In genomic region chr15:82262422-82263026, GRCh38 we compare ENCODE assay signal across 8 cellular contexts. TPM values are rescaled to one million over a fixed set of nuclear protein-coding genes. Genes with fewer than 3 reads are reported as not detected.
DNase-seq lines count a peak whose midpoint lies in the region; ATAC-seq and TF ChIP-seq lines count a peak whose summit lies in the region.

Gene EFL1, minus strand, starts transcription at chr15:82262734. Its CDS starts 956 bp downstream, at chr15:82261778.
Gene SAXO2, plus strand, starts transcription at chr15:82262818. Its CDS starts 62 bp downstream, at chr15:82262880.

- intact Hi-C loops in activated CD4-positive, alpha-beta T cell treated with anti-CD3 and anti-CD28 coated beads for 36 hours (cut with DNase I, micrococcal nuclease): loop anchor here (1.0 to 5.0 kb wide), 6 partner anchors 24 to 970 kb away; partner anchors contain the start of genes BTBD1 (in 1 of the 2) and MEX3B (in 1 of the 2)
- intact Hi-C loops in colonic mucosa (cut with DNase I): no loop called here

- peaks cover 8% of the 10 kb centered on the region for H3K36me3 ChIP-seq in colonic mucosa

- H3K27ac Mint-ChIP-seq in activated CD4-positive, alpha-beta T cell treated with anti-CD3 and anti-CD28 coated beads for 36 hours: peak within 1 kb of the TSS; percentile 91

- DNase-seq in AML-193 (lab: John Stamatoyannopoulos, UW) (peak; percentile 87 to 88), NCI-H460 (ENCODE audit: extremely low read depth, low read depth) (peak; percentile 78), colonic mucosa (peak; percentile 97)
- peak; percentile 94 for DNase-seq in activated CD4-positive, alpha-beta T cell treated with anti-CD3 and anti-CD28 coated beads for 36 hours
- peak; percentile 68 to 87 for DNase-seq in stimulated activated CD4-positive, alpha-beta T cell treated with anti-CD3 and anti-CD28 coated beads, Interleukin-1b, Interleukin-23, amount 100 ng/mL, for 4 hours (ENCODE audit: low read depth in 2 of 2)

- no peaks in the 10 kb centered on the region for H3K27me3 Mint-ChIP-seq in activated CD4-positive, alpha-beta T cell treated with anti-CD3 and anti-CD28 coated beads for 36 hours

- H3K27ac ChIP-seq in colonic mucosa (peak within 1 kb of the TSS; percentile 94), layer of hippocampus (ENCODE audit: low read depth, low read length) (peak within 1 kb of the TSS; percentile 32)

- no peak for TF ChIP-seq CTCF in colonic mucosa (IDR thresholded peaks at IDR 0.05)

- peaks cover 33% of the 10 kb centered on the region for H3K4me1 Mint-ChIP-seq in activated CD4-positive, alpha-beta T cell treated with anti-CD3 and anti-CD28 coated beads for 36 hours

- H3K4me3 ChIP-seq in colonic mucosa: peak within 1 kb of the TSS; percentile 82

- peak within 1 kb of the TSS; percentile 70 to 81 for H3K9ac ChIP-seq in colonic mucosa (ENCODE audit: low read depth in 2 of 2, low read length in 2 of 2)

- CTCF ChIA-PET in activated CD4-positive, alpha-beta T cell treated with anti-CD3 and anti-CD28 coated beads for 36 hours (lab: Charles Lee): interaction anchor here (1.1 kb wide), 1 partner anchor 22 kb away, joined by 3 read pairs; no protein-coding TSS in a partner anchor

- POLR2A ChIA-PET in activated CD4-positive, alpha-beta T cell treated with anti-CD3 and anti-CD28 coated beads for 36 hours (lab: Charles Lee): interaction anchor here (1.2 kb wide), 1 partner anchor 939 kb away, joined by 5 read pairs; the partner anchor contains the start of gene STARD5

- ATAC-seq in GM19043 (IDR thresholded peaks at IDR 0.05; ENCODE audit: low read depth, unreplicated experiment) (peak; percentile 97), HG03354 (IDR thresholded peaks at IDR 0.05; ENCODE audit: poor library complexity, severe bottlenecking, unreplicated experiment) (peak; percentile 95)
- peak; percentile 91 for ATAC-seq in activated CD4-positive, alpha-beta T cell treated with anti-CD3 and anti-CD28 coated beads for 36 hours

- no peaks in the 10 kb centered on the region for H3K9me3 ChIP-seq in colonic mucosa

- peak within 1 kb of the TSS; percentile 89 for H3K4me3 Mint-ChIP-seq in activated CD4-positive, alpha-beta T cell treated with anti-CD3 and anti-CD28 coated beads for 36 hours

- H3K27me3 ChIP-seq in colonic mucosa (no peaks in the 10 kb centered on the region), layer of hippocampus (ENCODE audit: control insufficient read depth, insufficient read depth, low read length) (no peaks in the 10 kb centered on the region)

- H3K9me3 Mint-ChIP-seq in activated CD4-positive, alpha-beta T cell treated with anti-CD3 and anti-CD28 coated beads for 36 hours (ENCODE audit: low read depth): no peaks in the 10 kb centered on the region

- peaks cover 21% of the 10 kb centered on the region for H3K36me3 Mint-ChIP-seq in activated CD4-positive, alpha-beta T cell treated with anti-CD3 and anti-CD28 coated beads for 36 hours (ENCODE audit: low read depth)

- H3K4me1 ChIP-seq in colonic mucosa: no peaks in the 10 kb centered on the region

RNA-seq across cellular contexts. Expression of gene EFL1, which starts in this region (rescaled TPM):
- total RNA-seq in NCI-H460 (2014; rRNA removed; shearing (Covaris generic)): 22.8 and 24.4 TPM in 2 replicates
- 8.7 and 14.8 TPM in 2 replicates for polyA plus RNA-seq in NCI-H460 (2014; cell fraction: nucleus; rRNA removed)
- total RNA-seq in activated CD4-positive, alpha-beta T cell treated with anti-CD3 and anti-CD28 coated beads for 36 hours: 10 to 100 TPM; 25.0 to 30.2 TPM
- 10 to 100 TPM; 27.4 to 38.9 TPM for total RNA-seq in colonic mucosa

RNA-seq across cellular contexts. Expression of gene SAXO2, which starts in this region (rescaled TPM):
- 1.9 TPM in 1 of 2 replicates, not detected in the other for total RNA-seq in NCI-H460 (2014; rRNA removed; shearing (Covaris generic))
- 2.4 and 3.5 TPM in 2 replicates for polyA plus RNA-seq in NCI-H460 (2014; cell fraction: nucleus; rRNA removed)
- 1 to 10 TPM; 4.4 to 6.9 TPM for total RNA-seq in activated CD4-positive, alpha-beta T cell treated with anti-CD3 and anti-CD28 coated beads for 36 hours
- under 1 TPM; 0.67 to 0.93 TPM for total RNA-seq in colonic mucosa

Comparison
In these comparisons a context has a peak if more than half of its experiments do, and no peak if none do; other contexts are left out.
1. Peak in every context shown above with its lines: DNase-seq, ATAC-seq, H3K4me3 ChIP-seq and H3K27ac ChIP-seq.